Comparison of ENCODE assay signal across 21 cellular contexts in genomic region chr18:408367-408766, GRCh38.
"Had no signal": no experiment of that assay in that cellular context is flagged by ENCODE, and none has a peak within 500 bp of the region (broad histone marks: within the 10 kb centered on the region; RNA-seq: fewer than 3 reads in every experiment).

No MANE protein-coding gene starts in this region.

- H3K27me3 ChIP-seq: colonic mucosa, esophagus squamous epithelium, foreskin keratinocyte, ovary, suprapubic skin, thyroid gland, upper lobe of left lung, uterus had no signal

- H3K27ac ChIP-seq: colonic mucosa, esophagus squamous epithelium, foreskin keratinocyte, ovary, suprapubic skin, thyroid gland, upper lobe of left lung, uterus had no signal

- H3K4me1 Mint-ChIP-seq: naive thymus-derived CD4-positive, alpha-beta T cell; stimulated activated effector memory CD8-positive, alpha-beta T cell treated with anti-CD3 and anti-CD28 coated beads, Interleukin-12 subunit alpha, Interleukin-12 subunit beta, amount 100 ng/mL, for 72 hours had no signal

- H3K4me3 ChIP-seq: colonic mucosa, esophagus squamous epithelium, ovary, smooth muscle cell, suprapubic skin, thyroid gland, upper lobe of left lung, uterus had no signal

- H3K9me3 ChIP-seq: colonic mucosa, suprapubic skin, thyroid gland, uterus had no signal

- H3K4me3 Mint-ChIP-seq: naive thymus-derived CD4-positive, alpha-beta T cell; nephron progenitor cell; stimulated activated effector memory CD8-positive, alpha-beta T cell treated with anti-CD3 and anti-CD28 coated beads, Interleukin-12 subunit alpha, Interleukin-12 subunit beta, amount 100 ng/mL, for 72 hours had no signal

- H3K36me3 Mint-ChIP-seq: stimulated activated effector memory CD8-positive, alpha-beta T cell treated with anti-CD3 and anti-CD28 coated beads, Interleukin-12 subunit alpha, Interleukin-12 subunit beta, amount 100 ng/mL, for 72 hours had no signal

- H3K36me3 ChIP-seq: colonic mucosa, esophagus squamous epithelium, ovary, suprapubic skin, thyroid gland, upper lobe of left lung, uterus had no signal

- DNase-seq: cerebellar nuclear complex; colonic mucosa; dermis blood vessel endothelial cell; esophagus squamous epithelium; foreskin keratinocyte; kidney; left cardiac atrium; left ventricle myocardium superior; naive thymus-derived CD4-positive, alpha-beta T cell; nephron progenitor cell; ovary; right cardiac atrium; stimulated activated CD4-positive, alpha-beta T cell treated with anti-CD3 and anti-CD28 coated beads, Interleukin-2, amount 100 ng/mL, for 48 hours; stimulated activated CD8-positive, alpha-beta memory T cell treated with anti-CD3 and anti-CD28 coated beads, Interleukin-4, amount 100 ng/mL, for 48 hours; stimulated activated naive CD8-positive, alpha-beta T cell treated with anti-CD3 and anti-CD28 coated beads, Interleukin-15, Interleukin-2, amounts not matched to agents 100 U/mL and 50 U/mL, for 24 hours; thyroid gland; uterus had no signal

- H3K27ac Mint-ChIP-seq: naive thymus-derived CD4-positive, alpha-beta T cell; nephron progenitor cell; stimulated activated effector memory CD8-positive, alpha-beta T cell treated with anti-CD3 and anti-CD28 coated beads, Interleukin-12 subunit alpha, Interleukin-12 subunit beta, amount 100 ng/mL, for 72 hours had no signal

- ATAC-seq: left ventricle myocardium superior; naive thymus-derived CD4-positive, alpha-beta T cell; right cardiac atrium; stimulated activated effector memory CD8-positive, alpha-beta T cell treated with anti-CD3 and anti-CD28 coated beads, Interleukin-12 subunit alpha, Interleukin-12 subunit beta, amount 100 ng/mL, for 72 hours; stimulated activated naive CD8-positive, alpha-beta T cell treated with anti-CD3 and anti-CD28 coated beads, Interleukin-15, Interleukin-2, amounts not matched to agents 100 U/mL and 50 U/mL, for 24 hours had no signal

- H3K4me1 ChIP-seq: colonic mucosa, foreskin keratinocyte, thyroid gland, uterus had no signal
